ENCODE assay signal across 1 cellular context in the genomic region with DNA sequence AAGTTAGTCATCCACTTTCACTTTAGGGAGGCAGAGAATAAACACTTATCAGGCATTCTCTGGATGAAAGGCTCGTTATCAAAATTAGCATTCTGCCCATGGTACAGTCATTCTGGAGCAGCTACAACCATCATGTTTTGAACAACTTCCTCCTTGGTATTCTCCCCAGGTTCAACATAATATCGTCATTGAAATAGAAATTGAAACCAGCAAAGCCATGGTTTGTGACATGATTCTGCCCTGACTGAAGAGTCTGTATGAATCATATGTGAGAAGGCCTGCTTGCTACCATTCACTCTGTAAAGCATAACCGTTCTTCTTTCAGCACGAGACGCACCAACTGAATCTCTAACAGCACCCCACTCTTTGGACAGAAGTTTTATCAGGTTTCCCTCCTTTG.
TF ChIP-seq lines count a peak whose summit lies in the region.

No MANE protein-coding gene starts in this region.

TF ChIP-seq in GM12878, 131 proteins besides CTCF, POLR2A, EP300 and RAD21 (continued from another document):
- TF ChIP-seq, protein P1, sequence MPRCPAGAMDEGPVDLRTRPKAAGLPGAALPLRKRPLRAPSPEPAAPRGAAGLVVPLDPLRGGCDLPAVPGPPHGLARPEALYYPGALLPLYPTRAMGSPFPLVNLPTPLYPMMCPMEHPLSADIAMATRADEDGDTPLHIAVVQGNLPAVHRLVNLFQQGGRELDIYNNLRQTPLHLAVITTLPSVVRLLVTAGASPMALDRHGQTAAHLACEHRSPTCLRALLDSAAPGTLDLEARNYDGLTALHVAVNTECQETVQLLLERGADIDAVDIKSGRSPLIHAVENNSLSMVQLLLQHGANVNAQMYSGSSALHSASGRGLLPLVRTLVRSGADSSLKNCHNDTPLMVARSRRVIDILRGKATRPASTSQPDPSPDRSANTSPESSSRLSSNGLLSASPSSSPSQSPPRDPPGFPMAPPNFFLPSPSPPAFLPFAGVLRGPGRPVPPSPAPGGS (IDR thresholded peaks at IDR 0.05; ENCODE audit: borderline replicate concordance, insufficient read depth, low read depth, low read length, poor library complexity, severe bottlenecking) = no peak
- no peak for TF ChIP-seq ZSCAN29 (IDR thresholded peaks at IDR 0.05)
- TF ChIP-seq, protein P2, sequence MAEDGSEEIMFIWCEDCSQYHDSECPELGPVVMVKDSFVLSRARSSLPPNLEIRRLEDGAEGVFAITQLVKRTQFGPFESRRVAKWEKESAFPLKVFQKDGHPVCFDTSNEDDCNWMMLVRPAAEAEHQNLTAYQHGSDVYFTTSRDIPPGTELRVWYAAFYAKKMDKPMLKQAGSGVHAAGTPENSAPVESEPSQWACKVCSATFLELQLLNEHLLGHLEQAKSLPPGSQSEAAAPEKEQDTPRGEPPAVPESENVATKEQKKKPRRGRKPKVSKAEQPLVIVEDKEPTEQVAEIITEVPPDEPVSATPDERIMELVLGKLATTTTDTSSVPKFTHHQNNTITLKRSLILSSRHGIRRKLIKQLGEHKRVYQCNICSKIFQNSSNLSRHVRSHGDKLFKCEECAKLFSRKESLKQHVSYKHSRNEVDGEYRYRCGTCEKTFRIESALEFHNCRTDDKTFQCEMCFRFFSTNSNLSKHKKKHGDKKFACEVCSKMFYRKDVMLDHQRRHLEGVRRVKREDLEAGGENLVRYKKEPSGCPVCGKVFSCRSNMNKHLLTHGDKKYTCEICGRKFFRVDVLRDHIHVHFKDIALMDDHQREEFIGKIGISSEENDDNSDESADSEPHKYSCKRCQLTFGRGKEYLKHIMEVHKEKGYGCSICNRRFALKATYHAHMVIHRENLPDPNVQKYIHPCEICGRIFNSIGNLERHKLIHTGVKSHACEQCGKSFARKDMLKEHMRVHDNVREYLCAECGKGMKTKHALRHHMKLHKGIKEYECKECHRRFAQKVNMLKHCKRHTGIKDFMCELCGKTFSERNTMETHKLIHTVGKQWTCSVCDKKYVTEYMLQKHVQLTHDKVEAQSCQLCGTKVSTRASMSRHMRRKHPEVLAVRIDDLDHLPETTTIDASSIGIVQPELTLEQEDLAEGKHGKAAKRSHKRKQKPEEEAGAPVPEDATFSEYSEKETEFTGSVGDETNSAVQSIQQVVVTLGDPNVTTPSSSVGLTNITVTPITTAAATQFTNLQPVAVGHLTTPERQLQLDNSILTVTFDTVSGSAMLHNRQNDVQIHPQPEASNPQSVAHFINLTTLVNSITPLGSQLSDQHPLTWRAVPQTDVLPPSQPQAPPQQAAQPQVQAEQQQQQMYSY (CRISPR knock-in tag; IDR thresholded peaks at IDR 0.05) = no peak
- no peak for TF ChIP-seq MYB (IDR thresholded peaks at IDR 0.05; ENCODE audit: borderline replicate concordance, low read depth, low read length)
- TF ChIP-seq, protein P3, sequence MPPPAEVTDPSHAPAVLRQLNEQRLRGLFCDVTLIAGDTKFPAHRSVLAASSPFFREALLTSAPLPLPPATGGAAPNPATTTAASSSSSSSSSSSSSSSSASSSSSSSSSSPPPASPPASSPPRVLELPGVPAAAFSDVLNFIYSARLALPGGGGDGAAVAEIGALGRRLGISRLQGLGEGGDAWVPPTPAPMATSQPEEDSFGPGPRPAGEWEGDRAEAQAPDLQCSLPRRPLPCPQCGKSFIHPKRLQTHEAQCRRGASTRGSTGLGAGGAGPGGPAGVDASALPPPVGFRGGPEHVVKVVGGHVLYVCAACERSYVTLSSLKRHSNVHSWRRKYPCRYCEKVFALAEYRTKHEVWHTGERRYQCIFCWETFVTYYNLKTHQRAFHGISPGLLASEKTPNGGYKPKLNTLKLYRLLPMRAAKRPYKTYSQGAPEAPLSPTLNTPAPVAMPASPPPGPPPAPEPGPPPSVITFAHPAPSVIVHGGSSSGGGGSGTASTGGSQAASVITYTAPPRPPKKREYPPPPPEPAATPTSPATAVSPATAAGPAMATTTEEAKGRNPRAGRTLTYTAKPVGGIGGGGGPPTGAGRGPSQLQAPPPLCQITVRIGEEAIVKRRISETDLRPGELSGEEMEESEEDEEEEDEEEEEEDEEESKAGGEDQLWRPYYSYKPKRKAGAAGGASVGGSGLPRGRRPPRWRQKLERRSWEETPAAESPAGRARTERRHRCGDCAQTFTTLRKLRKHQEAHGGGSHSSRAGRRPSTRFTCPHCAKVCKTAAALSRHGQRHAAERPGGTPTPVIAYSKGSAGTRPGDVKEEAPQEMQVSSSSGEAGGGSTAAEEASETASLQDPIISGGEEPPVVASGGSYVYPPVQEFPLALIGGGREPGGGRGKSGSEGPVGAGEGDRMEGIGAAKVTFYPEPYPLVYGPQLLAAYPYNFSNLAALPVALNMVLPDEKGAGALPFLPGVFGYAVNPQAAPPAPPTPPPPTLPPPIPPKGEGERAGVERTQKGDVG (CRISPR knock-in tag; IDR thresholded peaks at IDR 0.05) = no peak
- TF ChIP-seq, protein P4, sequence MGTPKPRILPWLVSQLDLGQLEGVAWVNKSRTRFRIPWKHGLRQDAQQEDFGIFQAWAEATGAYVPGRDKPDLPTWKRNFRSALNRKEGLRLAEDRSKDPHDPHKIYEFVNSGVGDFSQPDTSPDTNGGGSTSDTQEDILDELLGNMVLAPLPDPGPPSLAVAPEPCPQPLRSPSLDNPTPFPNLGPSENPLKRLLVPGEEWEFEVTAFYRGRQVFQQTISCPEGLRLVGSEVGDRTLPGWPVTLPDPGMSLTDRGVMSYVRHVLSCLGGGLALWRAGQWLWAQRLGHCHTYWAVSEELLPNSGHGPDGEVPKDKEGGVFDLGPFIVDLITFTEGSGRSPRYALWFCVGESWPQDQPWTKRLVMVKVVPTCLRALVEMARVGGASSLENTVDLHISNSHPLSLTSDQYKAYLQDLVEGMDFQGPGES (IDR thresholded peaks at IDR 0.05) = no peak
- TF ChIP-seq, protein P5, sequence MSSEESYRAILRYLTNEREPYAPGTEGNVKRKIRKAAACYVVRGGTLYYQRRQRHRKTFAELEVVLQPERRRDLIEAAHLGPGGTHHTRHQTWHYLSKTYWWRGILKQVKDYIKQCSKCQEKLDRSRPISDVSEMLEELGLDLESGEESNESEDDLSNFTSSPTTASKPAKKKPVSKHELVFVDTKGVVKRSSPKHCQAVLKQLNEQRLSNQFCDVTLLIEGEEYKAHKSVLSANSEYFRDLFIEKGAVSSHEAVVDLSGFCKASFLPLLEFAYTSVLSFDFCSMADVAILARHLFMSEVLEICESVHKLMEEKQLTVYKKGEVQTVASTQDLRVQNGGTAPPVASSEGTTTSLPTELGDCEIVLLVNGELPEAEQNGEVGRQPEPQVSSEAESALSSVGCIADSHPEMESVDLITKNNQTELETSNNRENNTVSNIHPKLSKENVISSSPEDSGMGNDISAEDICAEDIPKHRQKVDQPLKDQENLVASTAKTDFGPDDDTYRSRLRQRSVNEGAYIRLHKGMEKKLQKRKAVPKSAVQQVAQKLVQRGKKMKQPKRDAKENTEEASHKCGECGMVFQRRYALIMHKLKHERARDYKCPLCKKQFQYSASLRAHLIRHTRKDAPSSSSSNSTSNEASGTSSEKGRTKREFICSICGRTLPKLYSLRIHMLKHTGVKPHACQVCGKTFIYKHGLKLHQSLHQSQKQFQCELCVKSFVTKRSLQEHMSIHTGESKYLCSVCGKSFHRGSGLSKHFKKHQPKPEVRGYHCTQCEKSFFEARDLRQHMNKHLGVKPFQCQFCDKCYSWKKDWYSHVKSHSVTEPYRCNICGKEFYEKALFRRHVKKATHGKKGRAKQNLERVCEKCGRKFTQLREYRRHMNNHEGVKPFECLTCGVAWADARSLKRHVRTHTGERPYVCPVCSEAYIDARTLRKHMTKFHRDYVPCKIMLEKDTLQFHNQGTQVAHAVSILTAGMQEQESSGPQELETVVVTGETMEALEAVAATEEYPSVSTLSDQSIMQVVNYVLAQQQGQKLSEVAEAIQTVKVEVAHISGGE (CRISPR knock-in tag; IDR thresholded peaks at IDR 0.05) = no peak
- TF ChIP-seq, protein P6, sequence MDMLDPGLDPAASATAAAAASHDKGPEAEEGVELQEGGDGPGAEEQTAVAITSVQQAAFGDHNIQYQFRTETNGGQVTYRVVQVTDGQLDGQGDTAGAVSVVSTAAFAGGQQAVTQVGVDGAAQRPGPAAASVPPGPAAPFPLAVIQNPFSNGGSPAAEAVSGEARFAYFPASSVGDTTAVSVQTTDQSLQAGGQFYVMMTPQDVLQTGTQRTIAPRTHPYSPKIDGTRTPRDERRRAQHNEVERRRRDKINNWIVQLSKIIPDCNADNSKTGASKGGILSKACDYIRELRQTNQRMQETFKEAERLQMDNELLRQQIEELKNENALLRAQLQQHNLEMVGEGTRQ (IDR thresholded peaks at IDR 0.05; ENCODE audit: borderline replicate concordance, low read depth, low read length) = no peak
- no peak for TF ChIP-seq RCOR1 (conservative IDR thresholded peaks at IDR 0.05; ENCODE audit: low read depth, low read length)
- TF ChIP-seq, protein P7, sequence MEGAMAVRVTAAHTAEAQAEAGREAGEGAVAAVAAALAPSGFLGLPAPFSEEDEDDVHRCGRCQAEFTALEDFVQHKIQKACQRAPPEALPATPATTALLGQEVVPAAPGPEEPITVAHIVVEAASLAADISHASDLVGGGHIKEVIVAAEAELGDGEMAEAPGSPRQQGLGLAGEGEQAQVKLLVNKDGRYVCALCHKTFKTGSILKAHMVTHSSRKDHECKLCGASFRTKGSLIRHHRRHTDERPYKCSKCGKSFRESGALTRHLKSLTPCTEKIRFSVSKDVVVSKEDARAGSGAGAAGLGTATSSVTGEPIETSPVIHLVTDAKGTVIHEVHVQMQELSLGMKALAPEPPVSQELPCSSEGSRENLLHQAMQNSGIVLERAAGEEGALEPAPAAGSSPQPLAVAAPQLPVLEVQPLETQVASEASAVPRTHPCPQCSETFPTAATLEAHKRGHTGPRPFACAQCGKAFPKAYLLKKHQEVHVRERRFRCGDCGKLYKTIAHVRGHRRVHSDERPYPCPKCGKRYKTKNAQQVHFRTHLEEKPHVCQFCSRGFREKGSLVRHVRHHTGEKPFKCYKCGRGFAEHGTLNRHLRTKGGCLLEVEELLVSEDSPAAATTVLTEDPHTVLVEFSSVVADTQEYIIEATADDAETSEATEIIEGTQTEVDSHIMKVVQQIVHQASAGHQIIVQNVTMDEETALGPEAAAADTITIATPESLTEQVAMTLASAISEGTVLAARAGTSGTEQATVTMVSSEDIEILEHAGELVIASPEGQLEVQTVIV (IDR thresholded peaks at IDR 0.05; ENCODE audit: borderline replicate concordance, partially characterized antibody) = no peak
- TF ChIP-seq IKZF2 (IDR thresholded peaks at IDR 0.05) = no peak; a peak in 1 of 4 replicates
- peak; percentile 35; the same call in 1 of the 2 replicates for TF ChIP-seq FOXM1 (IDR thresholded peaks at IDR 0.05; ENCODE audit: low read depth, low read length)
- TF ChIP-seq POU2F2 (IDR thresholded peaks at IDR 0.05; ENCODE audit: borderline replicate concordance, low read depth, low read length) = no peak
- no peak for TF ChIP-seq SMAD1 (IDR thresholded peaks at IDR 0.05; ENCODE audit: low read depth, partially characterized antibody)
- TF ChIP-seq, protein P8, sequence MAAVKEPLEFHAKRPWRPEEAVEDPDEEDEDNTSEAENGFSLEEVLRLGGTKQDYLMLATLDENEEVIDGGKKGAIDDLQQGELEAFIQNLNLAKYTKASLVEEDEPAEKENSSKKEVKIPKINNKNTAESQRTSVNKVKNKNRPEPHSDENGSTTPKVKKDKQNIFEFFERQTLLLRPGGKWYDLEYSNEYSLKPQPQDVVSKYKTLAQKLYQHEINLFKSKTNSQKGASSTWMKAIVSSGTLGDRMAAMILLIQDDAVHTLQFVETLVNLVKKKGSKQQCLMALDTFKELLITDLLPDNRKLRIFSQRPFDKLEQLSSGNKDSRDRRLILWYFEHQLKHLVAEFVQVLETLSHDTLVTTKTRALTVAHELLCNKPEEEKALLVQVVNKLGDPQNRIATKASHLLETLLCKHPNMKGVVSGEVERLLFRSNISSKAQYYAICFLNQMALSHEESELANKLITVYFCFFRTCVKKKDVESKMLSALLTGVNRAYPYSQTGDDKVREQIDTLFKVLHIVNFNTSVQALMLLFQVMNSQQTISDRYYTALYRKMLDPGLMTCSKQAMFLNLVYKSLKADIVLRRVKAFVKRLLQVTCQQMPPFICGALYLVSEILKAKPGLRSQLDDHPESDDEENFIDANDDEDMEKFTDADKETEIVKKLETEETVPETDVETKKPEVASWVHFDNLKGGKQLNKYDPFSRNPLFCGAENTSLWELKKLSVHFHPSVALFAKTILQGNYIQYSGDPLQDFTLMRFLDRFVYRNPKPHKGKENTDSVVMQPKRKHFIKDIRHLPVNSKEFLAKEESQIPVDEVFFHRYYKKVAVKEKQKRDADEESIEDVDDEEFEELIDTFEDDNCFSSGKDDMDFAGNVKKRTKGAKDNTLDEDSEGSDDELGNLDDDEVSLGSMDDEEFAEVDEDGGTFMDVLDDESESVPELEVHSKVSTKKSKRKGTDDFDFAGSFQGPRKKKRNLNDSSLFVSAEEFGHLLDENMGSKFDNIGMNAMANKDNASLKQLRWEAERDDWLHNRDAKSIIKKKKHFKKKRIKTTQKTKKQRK (IDR thresholded peaks at IDR 0.05; ENCODE audit: low read depth, low read length) = no peak
- TF ChIP-seq, protein P9, sequence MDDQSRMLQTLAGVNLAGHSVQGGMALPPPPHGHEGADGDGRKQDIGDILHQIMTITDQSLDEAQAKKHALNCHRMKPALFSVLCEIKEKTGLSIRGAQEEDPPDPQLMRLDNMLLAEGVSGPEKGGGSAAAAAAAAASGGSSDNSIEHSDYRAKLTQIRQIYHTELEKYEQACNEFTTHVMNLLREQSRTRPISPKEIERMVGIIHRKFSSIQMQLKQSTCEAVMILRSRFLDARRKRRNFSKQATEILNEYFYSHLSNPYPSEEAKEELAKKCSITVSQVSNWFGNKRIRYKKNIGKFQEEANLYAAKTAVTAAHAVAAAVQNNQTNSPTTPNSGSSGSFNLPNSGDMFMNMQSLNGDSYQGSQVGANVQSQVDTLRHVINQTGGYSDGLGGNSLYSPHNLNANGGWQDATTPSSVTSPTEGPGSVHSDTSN (IDR thresholded peaks at IDR 0.05; ENCODE audit: insufficient replicate concordance, low read depth, low read length) = no peak
- TF ChIP-seq CHD2 (IDR thresholded peaks at IDR 0.05; ENCODE audit: borderline replicate concordance, low read depth, low read length) = no peak
- TF ChIP-seq, protein P10, sequence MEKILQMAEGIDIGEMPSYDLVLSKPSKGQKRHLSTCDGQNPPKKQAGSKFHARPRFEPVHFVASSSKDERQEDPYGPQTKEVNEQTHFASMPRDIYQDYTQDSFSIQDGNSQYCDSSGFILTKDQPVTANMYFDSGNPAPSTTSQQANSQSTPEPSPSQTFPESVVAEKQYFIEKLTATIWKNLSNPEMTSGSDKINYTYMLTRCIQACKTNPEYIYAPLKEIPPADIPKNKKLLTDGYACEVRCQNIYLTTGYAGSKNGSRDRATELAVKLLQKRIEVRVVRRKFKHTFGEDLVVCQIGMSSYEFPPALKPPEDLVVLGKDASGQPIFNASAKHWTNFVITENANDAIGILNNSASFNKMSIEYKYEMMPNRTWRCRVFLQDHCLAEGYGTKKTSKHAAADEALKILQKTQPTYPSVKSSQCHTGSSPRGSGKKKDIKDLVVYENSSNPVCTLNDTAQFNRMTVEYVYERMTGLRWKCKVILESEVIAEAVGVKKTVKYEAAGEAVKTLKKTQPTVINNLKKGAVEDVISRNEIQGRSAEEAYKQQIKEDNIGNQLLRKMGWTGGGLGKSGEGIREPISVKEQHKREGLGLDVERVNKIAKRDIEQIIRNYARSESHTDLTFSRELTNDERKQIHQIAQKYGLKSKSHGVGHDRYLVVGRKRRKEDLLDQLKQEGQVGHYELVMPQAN (conservative IDR thresholded peaks at IDR 0.05) = no peak
- no peak for TF ChIP-seq KLF5 (IDR thresholded peaks at IDR 0.05; ENCODE audit: partially characterized antibody)
- TF ChIP-seq PAX8 (IDR thresholded peaks at IDR 0.05) = no peak
- no peak for TF ChIP-seq WRNIP1 (IDR thresholded peaks at IDR 0.05; ENCODE audit: borderline replicate concordance, low read depth, low read length)
- TF ChIP-seq ASH2L (IDR thresholded peaks at IDR 0.05; ENCODE audit: borderline replicate concordance, low read depth) = no peak
